18 cellular contexts compared by ENCODE assay signal in genomic region chr1:198232940-198233675, GRCh38.
DNase-seq lines count a peak whose midpoint lies in the region; ATAC-seq and TF ChIP-seq lines count a peak whose summit lies in the region.
"Had no signal": no experiment of that assay in that cellular context is flagged by ENCODE, and none has a peak within 500 bp of the region (broad histone marks: within the 10 kb centered on the region; RNA-seq: fewer than 3 reads in every experiment).

No MANE protein-coding gene starts in this region.

- no peak for DNase-seq in RWPE2 (ENCODE audit: low spot score)
- no peak for DNase-seq in esophagus squamous epithelium (lab: John Stamatoyannopoulos, UW)
- no peak for DNase-seq in activated T-cell treated with anti-CD3 and anti-CD28 coated beads, Interleukin-2, amount 50 U/mL, for 72 hours
- no peak for DNase-seq in activated naive CD4-positive, alpha-beta T cell treated with anti-CD3 and anti-CD28 coated beads for 36 hours
- DNase-seq in SIG-M5 treated with dmso at 0.1 percent for 504 hours (lab: John Stamatoyannopoulos, UW; ENCODE audit: unreplicated experiment) = no peak
- DNase-seq: CD4-positive, alpha-beta T cell; DMS79 treated with DMSO at 0.1 percent for 48 hours; GM23248; KG1; MM.1S; NCI-H2029; NCI-H2171 treated with DMSO at 0.1 percent for 48 hours; NCI-H510A treated with DMSO at 0.1 percent for 48 hours had no signal

- TF ChIP-seq CTCF in HEK293 (tag by site-specific recombination; IDR thresholded peaks at IDR 0.05) = no peak
- TF ChIP-seq CTCF in RWPE2 (IDR thresholded peaks at IDR 0.05; ENCODE audit: poor library complexity, severe bottlenecking) = no peak
- TF ChIP-seq CTCF in esophagus squamous epithelium (IDR thresholded peaks at IDR 0.05) = no peak

- no peaks in the 10 kb centered on the region for H3K9me3 ChIP-seq in HEK293 (ENCODE audit: control insufficient read depth, insufficient read depth, low read depth, low read length)
- peaks cover 4% of the 10 kb centered on the region for H3K9me3 ChIP-seq in RWPE2 (ENCODE audit: severe bottlenecking)
- no peaks in the 10 kb centered on the region for H3K9me3 ChIP-seq in esophagus squamous epithelium

- H3K27ac ChIP-seq in ACC112 (ENCODE audit: low read depth, low read length) (peak overlapping the region; percentile 85), HEK293 (ENCODE audit: extremely low read depth, low read depth, low read length) (no peak overlapping the region), RWPE2 (ENCODE audit: poor library complexity, severe bottlenecking) (peak overlapping the region; percentile 55), esophagus squamous epithelium (peak overlapping the region; percentile 27 to 42 (median 39))
- H3K27ac ChIP-seq: SJSA1 had no signal

- H3K4me1 ChIP-seq in ACC112 (ENCODE audit: control insufficient read depth, insufficient read depth, low read length, unreplicated experiment) (peaks cover 25% of the 10 kb centered on the region), HEK293 (ENCODE audit: control insufficient read depth, insufficient read depth, low read length) (0 out of 2 replicates have a peak, but pooled peaks cover 7% of the 10 kb centered on the region), RWPE2 (ENCODE audit: insufficient read depth, poor library complexity, severe bottlenecking) (peaks cover 32% of the 10 kb centered on the region), esophagus squamous epithelium (peaks cover 0 to 35% (median 11%) of the 10 kb centered on the region in 3 donors)

- no peak for TF ChIP-seq POLR2A in esophagus squamous epithelium (IDR thresholded peaks at IDR 0.05)

- 55 to 62% methylated on average over 3 of the region's 3 CpGs for WGBS in esophagus squamous epithelium, 2 donors

- CTCF ChIA-PET in HEK293 (lab: Yijun Ruan, JAX) = no interaction called here
- CTCF ChIA-PET in activated naive CD4-positive, alpha-beta T cell treated with anti-CD3 and anti-CD28 coated beads for 36 hours (lab: Charles Lee) = interaction anchor here (0.6 kb wide), 1 partner anchor 27 kb away, joined by 3 read pairs; no protein-coding TSS in a partner anchor

- H3K27ac Mint-ChIP-seq in activated T-cell treated with anti-CD3 and anti-CD28 coated beads, Interleukin-2, amount 50 U/mL, for 72 hours = no peak overlapping the region
- H3K27ac Mint-ChIP-seq in activated naive CD4-positive, alpha-beta T cell treated with anti-CD3 and anti-CD28 coated beads for 36 hours = no peak overlapping the region
- H3K27ac Mint-ChIP-seq: B cell had no signal

- no peaks in the 10 kb centered on the region for H3K27me3 ChIP-seq in ACC112 (ENCODE audit: insufficient read depth, low read length)
- no peaks in the 10 kb centered on the region for H3K27me3 ChIP-seq in RWPE2 (ENCODE audit: insufficient read depth, poor library complexity, severe bottlenecking)
- H3K27me3 ChIP-seq in esophagus squamous epithelium = no peaks in the 10 kb centered on the region
- H3K27me3 ChIP-seq: SJSA1 had no signal

- H2AFZ ChIP-seq in ACC112 (ENCODE audit: low read length, unreplicated experiment) = no peak overlapping the region
- H2AFZ ChIP-seq: GM23248 had no signal

- peaks cover 1 to 2% of the 10 kb centered on the region in 2 donors for H3K36me3 Mint-ChIP-seq in activated T-cell treated with anti-CD3 and anti-CD28 coated beads, Interleukin-2, amount 50 U/mL, for 72 hours (ENCODE audit: insufficient read depth in 2 of 2)
- H3K36me3 Mint-ChIP-seq in activated naive CD4-positive, alpha-beta T cell treated with anti-CD3 and anti-CD28 coated beads for 36 hours (ENCODE audit: low read depth) = peaks cover 6% of the 10 kb centered on the region

- no peak overlapping the region for H3K4me3 Mint-ChIP-seq in activated T-cell treated with anti-CD3 and anti-CD28 coated beads, Interleukin-2, amount 50 U/mL, for 72 hours
- H3K4me3 Mint-ChIP-seq in activated naive CD4-positive, alpha-beta T cell treated with anti-CD3 and anti-CD28 coated beads for 36 hours = no peak overlapping the region
- H3K4me3 Mint-ChIP-seq: B cell; CD4-positive, alpha-beta T cell had no signal

- H3K4me1 Mint-ChIP-seq in activated T-cell treated with anti-CD3 and anti-CD28 coated beads, Interleukin-2, amount 50 U/mL, for 72 hours (ENCODE audit: low read depth) = peaks cover 26% of the 10 kb centered on the region
- peaks cover 34% of the 10 kb centered on the region for H3K4me1 Mint-ChIP-seq in activated naive CD4-positive, alpha-beta T cell treated with anti-CD3 and anti-CD28 coated beads for 36 hours (ENCODE audit: low read depth)

- intact Hi-C loops in esophagus squamous epithelium (cut with DNase I) = no loop called here
- intact Hi-C loops in activated naive CD4-positive, alpha-beta T cell treated with anti-CD3 and anti-CD28 coated beads for 36 hours (cut with micrococcal nuclease) = no loop called here

- ATAC-seq in RWPE2 (ENCODE audit: low read depth) = peak; percentile 61
- ATAC-seq in HG03469 (IDR thresholded peaks at IDR 0.05; ENCODE audit: unreplicated experiment) = no peak
- no peak for ATAC-seq in activated T-cell treated with anti-CD3 and anti-CD28 coated beads, Interleukin-2, amount 50 U/mL, for 72 hours (replicated peaks in 1 of 2)

- H3K36me3 ChIP-seq in ACC112 (ENCODE audit: insufficient read depth, low read length) (peaks cover 14% of the 10 kb centered on the region; the same call in 1 of the 2 replicates), HEK293 (ENCODE audit: control insufficient read depth in 2 of 2, insufficient read depth in 1 of 2, low read length in 2 of 2) (peaks cover 0 to 7% of the 10 kb centered on the region in 2 experiments; a peak in 1 of 3 replicates), RWPE2 (ENCODE audit: low read depth) (peaks cover 17% of the 10 kb centered on the region), esophagus squamous epithelium (peaks cover 0 to 11% (median 0%) of the 10 kb centered on the region in 3 donors)

- H3K4me3 ChIP-seq in ACC112 (ENCODE audit: low read depth, low read length) (no peak overlapping the region), HEK293 (ENCODE audit: low read depth, low read length) (no peak overlapping the region), RWPE2 (ENCODE audit: severe bottlenecking) (no peak overlapping the region), esophagus squamous epithelium (no peak overlapping the region)
- H3K4me3 ChIP-seq: GM23248, SJSA1 had no signal

- peaks cover 0 to 2% of the 10 kb centered on the region in 2 donors for H3K9me3 Mint-ChIP-seq in activated T-cell treated with anti-CD3 and anti-CD28 coated beads, Interleukin-2, amount 50 U/mL, for 72 hours
- peaks cover 3% of the 10 kb centered on the region for H3K9me3 Mint-ChIP-seq in activated naive CD4-positive, alpha-beta T cell treated with anti-CD3 and anti-CD28 coated beads for 36 hours
- H3K9me3 Mint-ChIP-seq: CD4-positive, alpha-beta T cell had no signal

- H3K27me3 Mint-ChIP-seq in activated T-cell treated with anti-CD3 and anti-CD28 coated beads, Interleukin-2, amount 50 U/mL, for 72 hours (ENCODE audit: low read depth) = no peaks in the 10 kb centered on the region
- no peaks in the 10 kb centered on the region for H3K27me3 Mint-ChIP-seq in activated naive CD4-positive, alpha-beta T cell treated with anti-CD3 and anti-CD28 coated beads for 36 hours (ENCODE audit: low read depth)
- H3K27me3 Mint-ChIP-seq: B cell; CD4-positive, alpha-beta T cell had no signal

- H3K79me2 ChIP-seq in ACC112 (ENCODE audit: control insufficient read depth, insufficient read depth, low read length, unreplicated experiment) = peaks cover 70% of the 10 kb centered on the region

- POLR2A ChIA-PET in HEK293 (lab: Yijun Ruan, JAX) = interaction anchor here (0.7 kb wide), 1 partner anchor 317 kb away, joined by 3 read pairs; no protein-coding TSS in a partner anchor

TF ChIP-seq in HEK293, 187 proteins besides CTCF, POLR2A, EP300 and RAD21 (continues in another document):
- TF ChIP-seq GLIS2 (tag by site-specific recombination; IDR thresholded peaks at IDR 0.05) (no peak), GLI2 (tag by site-specific recombination; IDR thresholded peaks at IDR 0.05; ENCODE audit: borderline replicate concordance, low read depth) (peak; percentile 19; the same call in 1 of the 2 replicates), SP7 (tag by site-specific recombination; IDR thresholded peaks at IDR 0.05) (0 out of 2 replicates have a peak, but pooled peaks have one; percentile 14), ZNF629 (tag by site-specific recombination; IDR thresholded peaks at IDR 0.05) (0 out of 2 replicates have a peak, but pooled peaks have one; percentile 23), PRDM4 (tag by site-specific recombination; IDR thresholded peaks at IDR 0.05) (no peak), GLIS1 (tag by site-specific recombination; IDR thresholded peaks at IDR 0.05) (peak; percentile 18; the same call in 1 of the 2 replicates), ZNF843 (tag by site-specific recombination; IDR thresholded peaks at IDR 0.05) (peak; percentile 18; the same call in 1 of the 2 replicates)
